1 cellular context compared by ENCODE assay signal in genomic region chr20:25390538-25391528, GRCh38.
TF ChIP-seq lines count a peak whose summit lies in the region.

TSS of gene ABHD12 (minus strand) at chr20:25390835. CDS start at chr20:25390703, 132 bp downstream.

TF ChIP-seq in HepG2, 621 proteins besides CTCF, POLR2A, EP300 and RAD21 (continued from another document and continues in another):
- TF ChIP-seq ZNF589 (CRISPR knock-in tag; conservative IDR thresholded peaks at IDR 0.05) (no peak; the same call in 1 of the 2 replicates), PRDM10 (CRISPR knock-in tag; IDR thresholded peaks at IDR 0.05; ENCODE audit: low read depth) (peak; percentile 82), KDM6A (CRISPR knock-in tag; IDR thresholded peaks at IDR 0.05; ENCODE audit: low read depth) (0 out of 2 replicates have a peak, but pooled peaks have one; percentile 32), ZSCAN21 (CRISPR knock-in tag; IDR thresholded peaks at IDR 0.05; ENCODE audit: borderline replicate concordance) (peak; percentile 95), ZIK1 (CRISPR knock-in tag; IDR thresholded peaks at IDR 0.05; ENCODE audit: borderline replicate concordance, low read depth) (peak; percentile 84), KDM3A (CRISPR knock-in tag; IDR thresholded peaks at IDR 0.05; ENCODE audit: low read depth) (peak; percentile 87), AHR (CRISPR knock-in tag; IDR thresholded peaks at IDR 0.05) (peak; percentile 83; the same call in 1 of the 2 replicates), JARID2 (CRISPR knock-in tag; IDR thresholded peaks at IDR 0.05; ENCODE audit: insufficient replicate concordance) (peak; percentile 65), ELF3 (CRISPR knock-in tag; IDR thresholded peaks at IDR 0.05) (peak; percentile 73), ARID5B (CRISPR knock-in tag; IDR thresholded peaks at IDR 0.05) (peak; percentile 81), ISX (CRISPR knock-in tag; conservative IDR thresholded peaks at IDR 0.05) (no peak), ZNF274 (CRISPR knock-in tag; IDR thresholded peaks at IDR 0.05) (peak; percentile 81; the same call in 1 of the 2 replicates), TAF15 (IDR thresholded peaks at IDR 0.05; ENCODE audit: low read depth, low read length, poor library complexity, severe bottlenecking) (no peak), ZNF552 (CRISPR knock-in tag; IDR thresholded peaks at IDR 0.05; ENCODE audit: borderline replicate concordance) (0 out of 2 replicates have a peak, but pooled peaks have one; percentile 74), EED (CRISPR knock-in tag; IDR thresholded peaks at IDR 0.05) (0 out of 2 replicates have a peak, but pooled peaks have one; percentile 19), ZNF580 (CRISPR knock-in tag; IDR thresholded peaks at IDR 0.05; ENCODE audit: borderline replicate concordance, low read depth) (peak; percentile 87), ZC3H13 (CRISPR knock-in tag; IDR thresholded peaks at IDR 0.05) (peak; percentile 69; the same call in 1 of the 2 replicates), SP4 (CRISPR knock-in tag; IDR thresholded peaks at IDR 0.05) (peak; percentile 53; the same call in 1 of the 2 replicates), ZNF17 (CRISPR knock-in tag; IDR thresholded peaks at IDR 0.05) (no peak), SETDB1 (CRISPR knock-in tag; IDR thresholded peaks at IDR 0.05; ENCODE audit: borderline replicate concordance) (no peak), JUNB (CRISPR knock-in tag; IDR thresholded peaks at IDR 0.05; ENCODE audit: borderline replicate concordance) (no peak), TAF1 (CRISPR knock-in tag; IDR thresholded peaks at IDR 0.05) (peak; percentile 94), TBX3 (IDR thresholded peaks at IDR 0.05; ENCODE audit: borderline replicate concordance) (no peak), DNMT1 (CRISPR knock-in tag; IDR thresholded peaks at IDR 0.05) (no peak), MNT (IDR thresholded peaks at IDR 0.05) (no peak), ZNF225 (CRISPR knock-in tag; IDR thresholded peaks at IDR 0.05) (no peak), HMGXB3 (CRISPR knock-in tag; IDR thresholded peaks at IDR 0.05; ENCODE audit: borderline replicate concordance) (peak; percentile 90), NFE2 (CRISPR knock-in tag; IDR thresholded peaks at IDR 0.05) (0 out of 2 replicates have a peak, but pooled peaks have one; percentile 11), ZNF777 (CRISPR knock-in tag; IDR thresholded peaks at IDR 0.05) (peak; percentile 16; the same call in 1 of the 2 replicates), ZNF747 (CRISPR knock-in tag; IDR thresholded peaks at IDR 0.05; ENCODE audit: borderline replicate concordance) (peak; percentile 29; the same call in 1 of the 2 replicates)
- TF ChIP-seq, protein P1, sequence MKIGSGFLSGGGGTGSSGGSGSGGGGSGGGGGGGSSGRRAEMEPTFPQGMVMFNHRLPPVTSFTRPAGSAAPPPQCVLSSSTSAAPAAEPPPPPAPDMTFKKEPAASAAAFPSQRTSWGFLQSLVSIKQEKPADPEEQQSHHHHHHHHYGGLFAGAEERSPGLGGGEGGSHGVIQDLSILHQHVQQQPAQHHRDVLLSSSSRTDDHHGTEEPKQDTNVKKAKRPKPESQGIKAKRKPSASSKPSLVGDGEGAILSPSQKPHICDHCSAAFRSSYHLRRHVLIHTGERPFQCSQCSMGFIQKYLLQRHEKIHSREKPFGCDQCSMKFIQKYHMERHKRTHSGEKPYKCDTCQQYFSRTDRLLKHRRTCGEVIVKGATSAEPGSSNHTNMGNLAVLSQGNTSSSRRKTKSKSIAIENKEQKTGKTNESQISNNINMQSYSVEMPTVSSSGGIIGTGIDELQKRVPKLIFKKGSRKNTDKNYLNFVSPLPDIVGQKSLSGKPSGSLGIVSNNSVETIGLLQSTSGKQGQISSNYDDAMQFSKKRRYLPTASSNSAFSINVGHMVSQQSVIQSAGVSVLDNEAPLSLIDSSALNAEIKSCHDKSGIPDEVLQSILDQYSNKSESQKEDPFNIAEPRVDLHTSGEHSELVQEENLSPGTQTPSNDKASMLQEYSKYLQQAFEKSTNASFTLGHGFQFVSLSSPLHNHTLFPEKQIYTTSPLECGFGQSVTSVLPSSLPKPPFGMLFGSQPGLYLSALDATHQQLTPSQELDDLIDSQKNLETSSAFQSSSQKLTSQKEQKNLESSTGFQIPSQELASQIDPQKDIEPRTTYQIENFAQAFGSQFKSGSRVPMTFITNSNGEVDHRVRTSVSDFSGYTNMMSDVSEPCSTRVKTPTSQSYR (CRISPR knock-in tag; IDR thresholded peaks at IDR 0.05; ENCODE audit: borderline replicate concordance), result peak; percentile 77; the same call in 1 of the 2 replicates
- TF ChIP-seq, protein P2, sequence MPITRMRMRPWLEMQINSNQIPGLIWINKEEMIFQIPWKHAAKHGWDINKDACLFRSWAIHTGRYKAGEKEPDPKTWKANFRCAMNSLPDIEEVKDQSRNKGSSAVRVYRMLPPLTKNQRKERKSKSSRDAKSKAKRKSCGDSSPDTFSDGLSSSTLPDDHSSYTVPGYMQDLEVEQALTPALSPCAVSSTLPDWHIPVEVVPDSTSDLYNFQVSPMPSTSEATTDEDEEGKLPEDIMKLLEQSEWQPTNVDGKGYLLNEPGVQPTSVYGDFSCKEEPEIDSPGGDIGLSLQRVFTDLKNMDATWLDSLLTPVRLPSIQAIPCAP (CRISPR knock-in tag; IDR thresholded peaks at IDR 0.05; ENCODE audit: low read depth), result peak; percentile 93; the same call in 1 of the 2 replicates
- TF ChIP-seq, protein P3, sequence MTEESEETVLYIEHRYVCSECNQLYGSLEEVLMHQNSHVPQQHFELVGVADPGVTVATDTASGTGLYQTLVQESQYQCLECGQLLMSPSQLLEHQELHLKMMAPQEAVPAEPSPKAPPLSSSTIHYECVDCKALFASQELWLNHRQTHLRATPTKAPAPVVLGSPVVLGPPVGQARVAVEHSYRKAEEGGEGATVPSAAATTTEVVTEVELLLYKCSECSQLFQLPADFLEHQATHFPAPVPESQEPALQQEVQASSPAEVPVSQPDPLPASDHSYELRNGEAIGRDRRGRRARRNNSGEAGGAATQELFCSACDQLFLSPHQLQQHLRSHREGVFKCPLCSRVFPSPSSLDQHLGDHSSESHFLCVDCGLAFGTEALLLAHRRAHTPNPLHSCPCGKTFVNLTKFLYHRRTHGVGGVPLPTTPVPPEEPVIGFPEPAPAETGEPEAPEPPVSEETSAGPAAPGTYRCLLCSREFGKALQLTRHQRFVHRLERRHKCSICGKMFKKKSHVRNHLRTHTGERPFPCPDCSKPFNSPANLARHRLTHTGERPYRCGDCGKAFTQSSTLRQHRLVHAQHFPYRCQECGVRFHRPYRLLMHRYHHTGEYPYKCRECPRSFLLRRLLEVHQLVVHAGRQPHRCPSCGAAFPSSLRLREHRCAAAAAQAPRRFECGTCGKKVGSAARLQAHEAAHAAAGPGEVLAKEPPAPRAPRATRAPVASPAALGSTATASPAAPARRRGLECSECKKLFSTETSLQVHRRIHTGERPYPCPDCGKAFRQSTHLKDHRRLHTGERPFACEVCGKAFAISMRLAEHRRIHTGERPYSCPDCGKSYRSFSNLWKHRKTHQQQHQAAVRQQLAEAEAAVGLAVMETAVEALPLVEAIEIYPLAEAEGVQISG (CRISPR knock-in tag; IDR thresholded peaks at IDR 0.05), result peak; percentile 75
- TF ChIP-seq, protein P4, sequence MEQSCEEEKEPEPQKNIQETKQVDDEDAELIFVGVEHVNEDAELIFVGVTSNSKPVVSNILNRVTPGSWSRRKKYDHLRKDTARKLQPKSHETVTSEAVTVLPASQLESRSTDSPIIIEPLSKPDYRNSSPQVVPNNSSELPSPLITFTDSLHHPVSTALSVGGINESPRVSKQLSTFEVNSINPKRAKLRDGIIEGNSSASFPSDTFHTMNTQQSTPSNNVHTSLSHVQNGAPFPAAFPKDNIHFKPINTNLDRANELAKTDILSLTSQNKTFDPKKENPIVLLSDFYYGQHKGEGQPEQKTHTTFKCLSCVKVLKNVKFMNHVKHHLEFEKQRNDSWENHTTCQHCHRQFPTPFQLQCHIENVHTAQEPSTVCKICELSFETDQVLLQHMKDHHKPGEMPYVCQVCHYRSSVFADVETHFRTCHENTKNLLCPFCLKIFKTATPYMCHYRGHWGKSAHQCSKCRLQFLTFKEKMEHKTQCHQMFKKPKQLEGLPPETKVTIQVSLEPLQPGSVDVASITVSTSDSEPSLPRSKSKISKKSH (CRISPR knock-in tag; IDR thresholded peaks at IDR 0.05; ENCODE audit: borderline replicate concordance), result peak; percentile 91; the same call in 1 of the 2 replicates
